Comparison of ENCODE assay signal across 9 cellular contexts in the genomic region with DNA sequence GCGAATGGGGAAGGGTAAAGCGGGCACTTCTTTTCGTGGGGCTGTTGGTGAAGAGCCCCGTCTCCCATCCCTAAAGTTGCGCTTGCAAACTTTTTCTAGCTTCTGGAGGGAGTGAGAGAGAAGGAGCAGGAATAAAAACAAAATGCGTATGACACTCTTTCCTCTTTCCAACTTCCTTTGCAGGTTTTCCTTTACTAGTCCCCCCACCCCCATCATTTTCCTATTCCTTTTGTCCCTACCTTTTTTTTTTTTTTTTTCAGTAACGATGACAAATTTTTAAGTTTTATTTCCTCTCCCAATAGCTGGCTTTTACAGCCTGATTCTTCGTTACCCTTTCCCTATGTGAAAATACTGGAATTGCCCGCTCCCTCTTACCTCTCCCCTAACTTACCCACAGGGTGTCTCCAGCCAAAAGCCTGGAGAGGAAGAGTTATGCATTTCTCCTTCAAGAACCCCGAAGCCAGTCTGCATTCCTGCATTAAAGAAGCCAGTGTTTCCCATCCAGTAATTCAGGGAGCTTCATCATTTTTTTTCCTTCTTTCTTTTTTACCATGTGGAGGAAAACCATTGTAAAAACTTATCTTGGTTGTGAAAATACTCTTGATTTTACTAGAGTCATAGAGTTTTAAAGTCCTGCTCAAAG. TPM values are rescaled to one million over a fixed set of nuclear protein-coding genes. Genes with fewer than 3 reads are reported as not detected.
DNase-seq lines count a peak whose midpoint lies in the region; ATAC-seq, FAIRE-seq and TF ChIP-seq lines count a peak whose summit lies in the region.
"Had no signal": no experiment of that assay in that cellular context is flagged by ENCODE, and none has a peak within 500 bp of the region (broad histone marks: within the 10 kb centered on the region; RNA-seq: fewer than 3 reads in every experiment).

No MANE protein-coding gene starts in this region.

- H3K27me3 Mint-ChIP-seq in CD14-positive monocyte (ENCODE audit: low read depth in 3 of 3): peaks cover 31 to 52% (median 36%) of the 10 kb centered on the region in 3 donors
- peaks cover 14 to 27% of the 10 kb centered on the region in 2 donors for H3K27me3 Mint-ChIP-seq in natural killer cell treated with Interleukin-12 subunit alpha and Interleukin-12 subunit beta and Interleukin-15 and Interleukin-18, amount 100 ng/mL, for 72 hours

- intact Hi-C loops in CD14-positive monocyte (cut with micrococcal nuclease): no loop called here

- H3K9me3 Mint-ChIP-seq in CD14-positive monocyte: peaks cover 0 to 11% (median 7%) of the 10 kb centered on the region in 7 donors
- H3K9me3 Mint-ChIP-seq in natural killer cell treated with Interleukin-12 subunit alpha and Interleukin-12 subunit beta and Interleukin-15 and Interleukin-18, amount 100 ng/mL, for 72 hours: no peaks in the 10 kb centered on the region

- no peak for FAIRE-seq in GM12891 (lab: Jason Lieb, UNC)

- DNase-seq in CD14-positive monocyte (ENCODE audit: low spot score) (no peak), RKO (ENCODE audit: low spot score) (peak; percentile 30), epithelial cell of esophagus (ENCODE audit: low read depth) (no peak), occipital lobe (lab: John Stamatoyannopoulos, UW) (no peak), GM12891 (ENCODE audit: insufficient read length, low spot score) (no peak)
- DNase-seq in natural killer cell treated with Interleukin-12 subunit alpha and Interleukin-12 subunit beta and Interleukin-15 and Interleukin-18, amount 100 ng/mL, for 72 hours (ENCODE audit: low spot score): no peak
- DNase-seq in effector CD4-positive, alpha-beta T cell: no peak
- DNase-seq: NCI-H345 had no signal

- no peak for TF ChIP-seq POLR2A in GM12891 (IDR thresholded peaks at IDR 0.05; ENCODE audit: low read depth, low read length)

- H3K36me3 Mint-ChIP-seq in CD14-positive monocyte: no peaks in the 10 kb centered on the region
- H3K36me3 Mint-ChIP-seq in natural killer cell treated with Interleukin-12 subunit alpha and Interleukin-12 subunit beta and Interleukin-15 and Interleukin-18, amount 100 ng/mL, for 72 hours: no peaks in the 10 kb centered on the region

- H3K4me3 Mint-ChIP-seq in CD14-positive monocyte: peak overlapping the region; percentile 63 to 86
- peak overlapping the region; percentile 78 for H3K4me3 Mint-ChIP-seq in natural killer cell treated with Interleukin-12 subunit alpha and Interleukin-12 subunit beta and Interleukin-15 and Interleukin-18, amount 100 ng/mL, for 72 hours

- peaks cover 16% of the 10 kb centered on the region for H3K4me1 Mint-ChIP-seq in CD14-positive monocyte
- H3K4me1 Mint-ChIP-seq in natural killer cell treated with Interleukin-12 subunit alpha and Interleukin-12 subunit beta and Interleukin-15 and Interleukin-18, amount 100 ng/mL, for 72 hours (ENCODE audit: low read depth in 2 of 2): peaks cover 13 to 15% of the 10 kb centered on the region in 2 donors

- peak overlapping the region; percentile 86 for H3K4me3 ChIP-seq in epithelial cell of esophagus (ENCODE audit: low read length)

- no peak for TF ChIP-seq CTCF in CD14-positive monocyte (IDR thresholded peaks at IDR 0.05)
- no peak for TF ChIP-seq CTCF in epithelial cell of esophagus (IDR thresholded peaks at IDR 0.05; ENCODE audit: insufficient read depth, low read depth, low read length, missing control alignments)

- no peak overlapping the region for H3K27ac Mint-ChIP-seq in CD14-positive monocyte
- H3K27ac Mint-ChIP-seq in natural killer cell treated with Interleukin-12 subunit alpha and Interleukin-12 subunit beta and Interleukin-15 and Interleukin-18, amount 100 ng/mL, for 72 hours: peak overlapping the region in 1 of 2 donors; percentile 67

- ATAC-seq in natural killer cell treated with Interleukin-12 subunit alpha and Interleukin-12 subunit beta and Interleukin-15 and Interleukin-18, amount 100 ng/mL, for 72 hours: no peak
- ATAC-seq in HG03460 (IDR thresholded peaks at IDR 0.05; ENCODE audit: unreplicated experiment): no peak

TF ChIP-seq in GM12891, 5 proteins besides CTCF, POLR2A, EP300 and RAD21:
- TF ChIP-seq POLR2AphosphoS5 (IDR thresholded peaks at IDR 0.05; ENCODE audit: low read depth, low read length): no peak

RNA-seq across cellular contexts. Expression of gene ARSJ, which starts 0.6 kb away (rescaled TPM):
- not detected for polyA plus RNA-seq in CD14-positive monocyte
- under 1 TPM in 1 of 2 donors, not detected in 1; 0.24 TPM for total RNA-seq in natural killer cell treated with Interleukin-12 subunit alpha and Interleukin-12 subunit beta and Interleukin-15 and Interleukin-18, amount 100 ng/mL, for 72 hours
- total RNA-seq in occipital lobe: 0.31 TPM
- polyA plus RNA-seq in GM12891 (2012; ENCODE audit: low read depth, missing spikeins): not detected
